1 cellular context compared by ENCODE assay signal in genomic region chr16:89946515-89946914, GRCh38.
TF ChIP-seq lines count a peak whose summit lies in the region.

No MANE protein-coding gene starts in this region.

TF ChIP-seq in SK-N-SH treated with all-trans-retinoic acid at 6 μM for 48 hours, 23 proteins besides CTCF, POLR2A, EP300 and RAD21:
- TF ChIP-seq, protein P1, sequence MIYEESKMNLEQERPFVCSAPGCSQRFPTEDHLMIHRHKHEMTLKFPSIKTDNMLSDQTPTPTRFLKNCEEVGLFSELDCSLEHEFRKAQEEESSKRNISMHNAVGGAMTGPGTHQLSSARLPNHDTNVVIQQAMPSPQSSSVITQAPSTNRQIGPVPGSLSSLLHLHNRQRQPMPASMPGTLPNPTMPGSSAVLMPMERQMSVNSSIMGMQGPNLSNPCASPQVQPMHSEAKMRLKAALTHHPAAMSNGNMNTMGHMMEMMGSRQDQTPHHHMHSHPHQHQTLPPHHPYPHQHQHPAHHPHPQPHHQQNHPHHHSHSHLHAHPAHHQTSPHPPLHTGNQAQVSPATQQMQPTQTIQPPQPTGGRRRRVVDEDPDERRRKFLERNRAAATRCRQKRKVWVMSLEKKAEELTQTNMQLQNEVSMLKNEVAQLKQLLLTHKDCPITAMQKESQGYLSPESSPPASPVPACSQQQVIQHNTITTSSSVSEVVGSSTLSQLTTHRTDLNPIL (CRISPR knock-in tag; IDR thresholded peaks at IDR 0.05; ENCODE audit: low read depth): no peak
- no peak for TF ChIP-seq ZFP30 (CRISPR knock-in tag; IDR thresholded peaks at IDR 0.05)
- TF ChIP-seq ZNF8 (CRISPR knock-in tag; IDR thresholded peaks at IDR 0.05): no peak
- no peak for TF ChIP-seq PPARA (CRISPR knock-in tag; IDR thresholded peaks at IDR 0.05; ENCODE audit: borderline replicate concordance)
- TF ChIP-seq ZFP3 (CRISPR knock-in tag; IDR thresholded peaks at IDR 0.05): no peak
- no peak for TF ChIP-seq ESRRG (CRISPR knock-in tag; IDR thresholded peaks at IDR 0.05)
- TF ChIP-seq GLIS3 (CRISPR knock-in tag; IDR thresholded peaks at IDR 0.05): no peak
- no peak for TF ChIP-seq TSHZ2 (CRISPR knock-in tag; IDR thresholded peaks at IDR 0.05)
- TF ChIP-seq, protein P2, sequence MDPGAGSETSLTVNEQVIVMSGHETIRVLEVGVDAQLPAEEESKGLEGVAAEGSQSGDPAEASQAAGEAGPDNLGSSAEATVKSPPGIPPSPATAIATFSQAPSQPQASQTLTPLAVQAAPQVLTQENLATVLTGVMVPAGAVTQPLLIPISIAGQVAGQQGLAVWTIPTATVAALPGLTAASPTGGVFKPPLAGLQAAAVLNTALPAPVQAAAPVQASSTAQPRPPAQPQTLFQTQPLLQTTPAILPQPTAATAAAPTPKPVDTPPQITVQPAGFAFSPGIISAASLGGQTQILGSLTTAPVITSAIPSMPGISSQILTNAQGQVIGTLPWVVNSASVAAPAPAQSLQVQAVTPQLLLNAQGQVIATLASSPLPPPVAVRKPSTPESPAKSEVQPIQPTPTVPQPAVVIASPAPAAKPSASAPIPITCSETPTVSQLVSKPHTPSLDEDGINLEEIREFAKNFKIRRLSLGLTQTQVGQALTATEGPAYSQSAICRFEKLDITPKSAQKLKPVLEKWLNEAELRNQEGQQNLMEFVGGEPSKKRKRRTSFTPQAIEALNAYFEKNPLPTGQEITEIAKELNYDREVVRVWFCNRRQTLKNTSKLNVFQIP (CRISPR knock-in tag; IDR thresholded peaks at IDR 0.05; ENCODE audit: borderline replicate concordance, low read depth): no peak
- TF ChIP-seq RARB (CRISPR knock-in tag; IDR thresholded peaks at IDR 0.05): no peak
- no peak for TF ChIP-seq BACH2 (CRISPR knock-in tag; IDR thresholded peaks at IDR 0.05; ENCODE audit: borderline replicate concordance)
- no peak for TF ChIP-seq TCF4 (CRISPR knock-in tag; IDR thresholded peaks at IDR 0.05; ENCODE audit: borderline replicate concordance)
- no peak for TF ChIP-seq ZNF70 (CRISPR knock-in tag; IDR thresholded peaks at IDR 0.05)
- no peak for TF ChIP-seq ARNTL (CRISPR knock-in tag; IDR thresholded peaks at IDR 0.05; ENCODE audit: borderline replicate concordance, low read depth)
- TF ChIP-seq OSR1 (CRISPR knock-in tag; IDR thresholded peaks at IDR 0.05): no peak
- TF ChIP-seq SNAI2 (CRISPR knock-in tag; IDR thresholded peaks at IDR 0.05): no peak
TF ChIP-seq in SK-N-SH treated with all-trans-retinoic acid at 6 μM for 48 hours: peak in this region for 0.
